17 cellular contexts compared by ENCODE assay signal in the genomic region with DNA sequence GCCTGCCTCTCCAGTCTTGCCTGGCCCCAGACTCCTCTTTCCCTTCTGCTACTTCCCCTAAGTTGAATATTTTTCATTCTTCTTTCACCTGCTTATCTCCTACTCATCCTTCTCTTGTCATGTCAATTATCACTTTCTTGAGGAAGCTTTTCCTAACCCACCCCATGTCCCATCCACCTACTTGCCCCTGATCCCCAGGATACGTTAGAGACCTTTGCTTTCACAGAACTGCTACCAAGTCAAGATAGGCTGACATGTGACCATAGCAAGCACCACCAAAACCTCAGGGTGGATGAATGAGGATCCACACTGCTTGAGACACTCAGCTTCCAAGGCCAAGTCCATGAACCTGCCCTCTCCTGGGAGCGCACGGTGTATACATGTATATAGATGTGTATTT.
DNase-seq lines count a peak whose midpoint lies in the region; ATAC-seq and TF ChIP-seq lines count a peak whose summit lies in the region.
"Had no signal": no experiment of that assay in that cellular context is flagged by ENCODE, and none has a peak within 500 bp of the region (broad histone marks: within the 10 kb centered on the region; RNA-seq: fewer than 3 reads in every experiment).

No MANE protein-coding gene starts in this region.

- peaks cover 37% of the 10 kb centered on the region for H3K4me1 ChIP-seq in cardiac muscle cell (ENCODE audit: low read depth)
- peaks cover 3% of the 10 kb centered on the region for H3K4me1 ChIP-seq in endodermal cell (ENCODE audit: control insufficient read depth, insufficient read depth, low read length)
- H3K4me1 ChIP-seq: BLaER1 had no signal

- H3K36me3 Mint-ChIP-seq in endodermal cell (ENCODE audit: low read depth) (no peaks in the 10 kb centered on the region), mesothelial cell of epicardium (no peaks in the 10 kb centered on the region)
- H3K36me3 Mint-ChIP-seq: CD8-positive, alpha-beta memory T cell had no signal

- H3K4me3 Mint-ChIP-seq in endodermal cell: no peak overlapping the region
- H3K4me3 Mint-ChIP-seq in mesothelial cell of epicardium: no peak overlapping the region
- H3K4me3 Mint-ChIP-seq: CD8-positive, alpha-beta memory T cell; GM23338 had no signal

- TF ChIP-seq CTCF in cardiac muscle cell (IDR thresholded peaks at IDR 0.05; ENCODE audit: low read depth, low read length) (no peak), endodermal cell (conservative IDR thresholded peaks at IDR 0.05) (no peak), mesothelial cell of epicardium (IDR thresholded peaks at IDR 0.05; ENCODE audit: unreplicated experiment) (no peak), brain microvascular endothelial cell (IDR thresholded peaks at IDR 0.05; ENCODE audit: low read depth, low read length, missing control alignments) (no peak), coronary artery (IDR thresholded peaks at IDR 0.05) (no peak)

- DNase-seq in cardiac muscle cell (ENCODE audit: low read depth in 1 of 2, low spot score in 1 of 2): no peak
- no peak for DNase-seq in Right ventricle myocardium inferior (ENCODE audit: missing footprints)
- DNase-seq in endodermal cell: peak; percentile 63
- DNase-seq in mesothelial cell of epicardium (ENCODE audit: low spot score in 2 of 2, unreplicated experiment in 2 of 2): no peak
- no peak for DNase-seq in brain microvascular endothelial cell
- DNase-seq in coronary artery (ENCODE audit: low spot score): no peak
- DNase-seq: 8988T; AML-193; CD8-positive, alpha-beta memory T cell; DMS79; H7 had no signal

- intact Hi-C loops in Right ventricle myocardium inferior (cut with DNase I): no loop called here

- H3K4me1 Mint-ChIP-seq in endodermal cell (peaks cover 17% of the 10 kb centered on the region), mesothelial cell of epicardium (peaks cover 55% of the 10 kb centered on the region)
- H3K4me1 Mint-ChIP-seq: CD8-positive, alpha-beta memory T cell had no signal

- H3K4me3 ChIP-seq in cardiac muscle cell (no peak overlapping the region), endodermal cell (ENCODE audit: low read length) (no peak overlapping the region), brain microvascular endothelial cell (ENCODE audit: low read depth, low read length) (no peak overlapping the region), coronary artery (no peak overlapping the region)
- H3K4me3 ChIP-seq: BLaER1, GM12878, GM23338 had no signal

- no peak overlapping the region for H3K27ac Mint-ChIP-seq in endodermal cell
- H3K27ac Mint-ChIP-seq in mesothelial cell of epicardium: peak overlapping the region; percentile 87
- H3K27ac Mint-ChIP-seq: CD8-positive, alpha-beta memory T cell; GM23338 had no signal

- H3K27ac ChIP-seq in cardiac muscle cell (peak overlapping the region; percentile 40), endodermal cell (ENCODE audit: low read depth, low read length) (no peak overlapping the region), brain microvascular endothelial cell (no peak overlapping the region), coronary artery (no peak overlapping the region)
- H3K27ac ChIP-seq: BLaER1 had no signal

- H3K9me3 Mint-ChIP-seq in endodermal cell (no peaks in the 10 kb centered on the region), mesothelial cell of epicardium (no peaks in the 10 kb centered on the region)
- H3K9me3 Mint-ChIP-seq: CD8-positive, alpha-beta memory T cell; GM23338 had no signal

- H3K27me3 Mint-ChIP-seq in endodermal cell (ENCODE audit: insufficient read depth): no peaks in the 10 kb centered on the region
- H3K27me3 Mint-ChIP-seq in mesothelial cell of epicardium (ENCODE audit: low read depth): no peaks in the 10 kb centered on the region

- no peaks in the 10 kb centered on the region for H3K27me3 ChIP-seq in cardiac muscle cell
- H3K27me3 ChIP-seq in endodermal cell (ENCODE audit: control insufficient read depth, insufficient read depth, low read length, poor library complexity, severe bottlenecking): no peaks in the 10 kb centered on the region
- no peaks in the 10 kb centered on the region for H3K27me3 ChIP-seq in brain microvascular endothelial cell (replicated peaks)
- H3K27me3 ChIP-seq: BLaER1 had no signal

- 67 to 78% methylated on average over 1 of the region's 3 CpGs for WGBS in endodermal cell (ENCODE audit: insufficient coverage in 1 of 2, insufficient read length in 1 of 2), 2 experiments

- ATAC-seq in Right ventricle myocardium inferior: no peak
- ATAC-seq in GM18873 (IDR thresholded peaks at IDR 0.05; ENCODE audit: low FRiP score, unreplicated experiment): no peak
- ATAC-seq: GM12878, GM23338, HepG2 had no signal

- in situ Hi-C loops in brain microvascular endothelial cell (cut with HindIII; ENCODE audit: low pct_ligation_motif_present, low sequenced_read_pairs): no loop called here

- H3K9ac ChIP-seq in endodermal cell (ENCODE audit: extremely low read depth, low read length, poor library complexity, severe bottlenecking): no peak overlapping the region
- H3K9ac ChIP-seq: BLaER1 had no signal

- H3K36me3 ChIP-seq in cardiac muscle cell (no peaks in the 10 kb centered on the region), endodermal cell (ENCODE audit: control insufficient read depth, insufficient read depth, low read length) (no peaks in the 10 kb centered on the region), brain microvascular endothelial cell (replicated peaks) (no peaks in the 10 kb centered on the region)
- H3K36me3 ChIP-seq: BLaER1 had no signal

- H3K9me3 ChIP-seq in cardiac muscle cell (ENCODE audit: low read depth): no peaks in the 10 kb centered on the region
- H3K9me3 ChIP-seq in endodermal cell (ENCODE audit: control insufficient read depth, low read length): no peaks in the 10 kb centered on the region
- H3K9me3 ChIP-seq: BLaER1, Caco-2 had no signal
